16 cellular contexts compared by ENCODE assay signal in genomic region chr11:35553831-35554230, GRCh38. TPM values are rescaled to one million over a fixed set of nuclear protein-coding genes. Genes with fewer than 3 reads are reported as not detected.
DNase-seq lines count a peak whose midpoint lies in the region; ATAC-seq, FAIRE-seq and TF ChIP-seq lines count a peak whose summit lies in the region.
"Had no signal": no experiment of that assay in that cellular context is flagged by ENCODE, and none has a peak within 500 bp of the region (broad histone marks: within the 10 kb centered on the region; RNA-seq: fewer than 3 reads in every experiment).

No MANE protein-coding gene starts in this region.

- in situ Hi-C loops in GM23248 (cut with MboI) = no loop called here

- peak overlapping the region; percentile 59 for H3K27ac Mint-ChIP-seq in astrocyte (ENCODE audit: unreplicated experiment)
- H3K27ac Mint-ChIP-seq in CD4-positive, alpha-beta memory T cell = no peak overlapping the region
- H3K27ac Mint-ChIP-seq in activated CD8-positive, alpha-beta T cell treated with anti-CD3 and anti-CD28 coated beads for 36 hours = no peak overlapping the region
- H3K27ac Mint-ChIP-seq: activated CD4-positive, alpha-beta memory T cell treated with anti-CD3 and anti-CD28 coated beads, Interleukin-2, amount 10 ng/mL, durations not matched to agents 7 days and 5 days had no signal

- H3K9me3 Mint-ChIP-seq in astrocyte (ENCODE audit: unreplicated experiment) = no peaks in the 10 kb centered on the region
- H3K9me3 Mint-ChIP-seq in CD4-positive, alpha-beta memory T cell = peaks cover 0 to 2% (median 0%) of the 10 kb centered on the region in 8 donors
- no peaks in the 10 kb centered on the region for H3K9me3 Mint-ChIP-seq in activated CD8-positive, alpha-beta T cell treated with anti-CD3 and anti-CD28 coated beads for 36 hours
- H3K9me3 Mint-ChIP-seq: activated CD4-positive, alpha-beta memory T cell treated with anti-CD3 and anti-CD28 coated beads, Interleukin-2, amount 10 ng/mL, durations not matched to agents 7 days and 5 days; central memory CD8-positive, alpha-beta T cell had no signal

- H3K27me3 ChIP-seq in GM23248 (replicated peaks; ENCODE audit: insufficient read depth) (no peaks in the 10 kb centered on the region), astrocyte (ENCODE audit: insufficient read depth, low read length) (no peaks in the 10 kb centered on the region), hepatocyte (no peaks in the 10 kb centered on the region)
- H3K27me3 ChIP-seq in CD4-positive, alpha-beta memory T cell (ENCODE audit: insufficient read depth, low read length) = no peaks in the 10 kb centered on the region

- peaks cover 56% of the 10 kb centered on the region for H3F3A ChIP-seq in GM23248 (ENCODE audit: insufficient read depth)

- DNase-seq in A172 (ENCODE audit: low spot score) (peak; percentile 25), GM23248 (peak; percentile 84), astrocyte (ENCODE audit: low read depth) (peak; percentile 96), hepatocyte (ENCODE audit: low spot score) (no peak), COLO668 (lab: John Stamatoyannopoulos, UW; ENCODE audit: unreplicated experiment) (no peak), activated T-cell treated with anti-CD3 and anti-CD28 coated beads for 4 hours (no peak)
- no peak for DNase-seq in CD4-positive, alpha-beta memory T cell
- DNase-seq in activated CD8-positive, alpha-beta T cell treated with anti-CD3 and anti-CD28 coated beads for 36 hours = no peak
- DNase-seq: activated CD4-positive, alpha-beta memory T cell treated with anti-CD3 and anti-CD28 coated beads, Interleukin-2, amount 10 ng/mL, durations not matched to agents 7 days and 5 days; activated effector memory CD4-positive, alpha-beta T cell treated with anti-CD3 and anti-CD28 coated beads, Interleukin-2, amount 50 U/mL, for 16 hours; AML-193; Karpas-422; NCI-H2029; trophoblast cell had no signal

- no peak for TF ChIP-seq CTCF in astrocyte (IDR thresholded peaks at IDR 0.05; ENCODE audit: insufficient read depth, low read depth, low read length)
- no peak for TF ChIP-seq CTCF in hepatocyte (IDR thresholded peaks at IDR 0.05; ENCODE audit: poor library complexity)
- TF ChIP-seq CTCF in activated CD8-positive, alpha-beta T cell treated with anti-CD3 and anti-CD28 coated beads for 36 hours (IDR thresholded peaks at IDR 0.05) = no peak

- CTCF ChIA-PET in CD4-positive, alpha-beta memory T cell (lab: Charles Lee; ENCODE audit: partially characterized antibody) = no interaction called here
- CTCF ChIA-PET in activated CD8-positive, alpha-beta T cell treated with anti-CD3 and anti-CD28 coated beads for 36 hours (lab: Charles Lee) = no interaction called here

- no peaks in the 10 kb centered on the region for H3K9me2 ChIP-seq in GM23248 (ENCODE audit: insufficient read depth)
- no peaks in the 10 kb centered on the region for H3K9me2 ChIP-seq in hepatocyte (replicated peaks; ENCODE audit: insufficient read depth)

- no peaks in the 10 kb centered on the region for H3K36me3 Mint-ChIP-seq in astrocyte (ENCODE audit: low read depth, unreplicated experiment)
- no peaks in the 10 kb centered on the region for H3K36me3 Mint-ChIP-seq in CD4-positive, alpha-beta memory T cell
- no peaks in the 10 kb centered on the region for H3K36me3 Mint-ChIP-seq in activated CD8-positive, alpha-beta T cell treated with anti-CD3 and anti-CD28 coated beads for 36 hours (ENCODE audit: low read depth)

- WGBS in GM23248 (ENCODE audit: low coverage in 1 of 2, low lambda C conversion rate in 2 of 2, missing lambda C conversion rate in 2 of 2), 2 experiments = 0% methylated on average over 1 of the region's 1 CpG
- WGBS in hepatocyte (ENCODE audit: low lambda C conversion rate, missing lambda C conversion rate) = 13% methylated on average over 1 of the region's 1 CpG

- POLR2A ChIA-PET in CD4-positive, alpha-beta memory T cell (lab: Charles Lee; ENCODE audit: partially characterized antibody) = no interaction called here
- POLR2A ChIA-PET in activated CD8-positive, alpha-beta T cell treated with anti-CD3 and anti-CD28 coated beads for 36 hours (lab: Charles Lee) = no interaction called here

- peak overlapping the region; percentile 4 for H3K4me3 Mint-ChIP-seq in astrocyte (ENCODE audit: unreplicated experiment)
- H3K4me3 Mint-ChIP-seq in CD4-positive, alpha-beta memory T cell = no peak overlapping the region
- H3K4me3 Mint-ChIP-seq in activated CD8-positive, alpha-beta T cell treated with anti-CD3 and anti-CD28 coated beads for 36 hours = no peak overlapping the region
- H3K4me3 Mint-ChIP-seq: activated CD4-positive, alpha-beta memory T cell treated with anti-CD3 and anti-CD28 coated beads, Interleukin-2, amount 10 ng/mL, durations not matched to agents 7 days and 5 days; central memory CD8-positive, alpha-beta T cell had no signal

- H3K4me2 ChIP-seq in GM23248 (ENCODE audit: unreplicated experiment) (peak overlapping the region; percentile 44), astrocyte (ENCODE audit: low read length) (peak overlapping the region; percentile 49), hepatocyte (no peak overlapping the region)

- peak overlapping the region; percentile 48; the same call in 1 of the 2 replicates for H3K9ac ChIP-seq in GM23248
- H3K9ac ChIP-seq in astrocyte (ENCODE audit: low read length) = no peak overlapping the region

- H3K27ac ChIP-seq in GM23248 (peak overlapping the region; percentile 83), astrocyte (ENCODE audit: low read depth, low read length) (peak overlapping the region; percentile 36), hepatocyte (peak overlapping the region; percentile 32)
- H3K27ac ChIP-seq in CD4-positive, alpha-beta memory T cell (ENCODE audit: low read depth, low read length) = no peak overlapping the region

- H3K36me3 ChIP-seq in GM23248 (ENCODE audit: low read depth) (no peaks in the 10 kb centered on the region), astrocyte (ENCODE audit: insufficient read depth, low read length) (no peaks in the 10 kb centered on the region), hepatocyte (replicated peaks; ENCODE audit: insufficient read depth, low read depth) (no peaks in the 10 kb centered on the region)
- H3K36me3 ChIP-seq in CD4-positive, alpha-beta memory T cell (ENCODE audit: insufficient read depth, low read length) = no peaks in the 10 kb centered on the region

- H3K79me2 ChIP-seq in GM23248 (ENCODE audit: insufficient read depth) (no peaks in the 10 kb centered on the region), astrocyte (ENCODE audit: insufficient read depth, low read length) (no peaks in the 10 kb centered on the region), hepatocyte (no peaks in the 10 kb centered on the region)

- no peak for ATAC-seq in activated CD8-positive, alpha-beta T cell treated with anti-CD3 and anti-CD28 coated beads for 36 hours

- no peak for FAIRE-seq in astrocyte (lab: Jason Lieb, UNC)
- FAIRE-seq: GM12891 had no signal

- H2AFZ ChIP-seq in GM23248 (no peak overlapping the region), astrocyte (ENCODE audit: low read depth, low read length) (no peak overlapping the region), hepatocyte (no peak overlapping the region)

- no peaks in the 10 kb centered on the region for H3K9me3 ChIP-seq in GM23248 (ENCODE audit: low read depth)
- H3K9me3 ChIP-seq in astrocyte (ENCODE audit: insufficient read depth, low read depth, low read length) = no peaks in the 10 kb centered on the region
- H3K9me3 ChIP-seq in hepatocyte (ENCODE audit: low read depth) = no peaks in the 10 kb centered on the region
- H3K9me3 ChIP-seq in CD4-positive, alpha-beta memory T cell (ENCODE audit: control insufficient read depth in 1 of 2, low read length in 2 of 2) = no peaks in the 10 kb centered on the region

- H3K4me1 ChIP-seq in GM23248 (ENCODE audit: insufficient read depth) (peaks cover 48% of the 10 kb centered on the region), astrocyte (ENCODE audit: insufficient read depth, low read length) (peaks cover 26% of the 10 kb centered on the region), hepatocyte (ENCODE audit: insufficient read depth) (peaks cover 17% of the 10 kb centered on the region)
- no peaks in the 10 kb centered on the region for H3K4me1 ChIP-seq in CD4-positive, alpha-beta memory T cell (ENCODE audit: insufficient read depth, low read length)

- H4K20me1 ChIP-seq in GM23248 (ENCODE audit: insufficient read depth) (no peaks in the 10 kb centered on the region), astrocyte (ENCODE audit: insufficient read depth, low read length) (no peaks in the 10 kb centered on the region), hepatocyte (ENCODE audit: insufficient read depth, poor library complexity, severe bottlenecking) (no peaks in the 10 kb centered on the region)

- intact Hi-C loops in CD4-positive, alpha-beta memory T cell (cut with micrococcal nuclease) = no loop called here
- intact Hi-C loops in activated CD8-positive, alpha-beta T cell treated with anti-CD3 and anti-CD28 coated beads for 36 hours (cut with micrococcal nuclease) = no loop called here

- H3K27me3 Mint-ChIP-seq in astrocyte (ENCODE audit: low read depth, unreplicated experiment) = no peaks in the 10 kb centered on the region
- H3K27me3 Mint-ChIP-seq in CD4-positive, alpha-beta memory T cell = peaks cover 13 to 39% of the 10 kb centered on the region in 2 donors
- H3K27me3 Mint-ChIP-seq in activated CD8-positive, alpha-beta T cell treated with anti-CD3 and anti-CD28 coated beads for 36 hours = peaks cover 18% of the 10 kb centered on the region

- H3K4me1 Mint-ChIP-seq in astrocyte (ENCODE audit: low read depth, unreplicated experiment) = peaks cover 35% of the 10 kb centered on the region
- no peaks in the 10 kb centered on the region for H3K4me1 Mint-ChIP-seq in CD4-positive, alpha-beta memory T cell
- H3K4me1 Mint-ChIP-seq in activated CD8-positive, alpha-beta T cell treated with anti-CD3 and anti-CD28 coated beads for 36 hours (ENCODE audit: low read depth) = no peaks in the 10 kb centered on the region
- H3K4me1 Mint-ChIP-seq: activated CD4-positive, alpha-beta memory T cell treated with anti-CD3 and anti-CD28 coated beads, Interleukin-2, amount 10 ng/mL, durations not matched to agents 7 days and 5 days; central memory CD8-positive, alpha-beta T cell had no signal

- H3K4me3 ChIP-seq in GM23248 (no peak overlapping the region), astrocyte (ENCODE audit: insufficient read depth, low read depth, low read length) (no peak overlapping the region), hepatocyte (no peak overlapping the region)
- H3K4me3 ChIP-seq in CD4-positive, alpha-beta memory T cell (ENCODE audit: low read length in 2 of 2) = no peak overlapping the region

RNA-seq across cellular contexts. Expression of gene PAMR1, which starts 28.4 kb away (rescaled TPM):
- 0.43 and 0.53 TPM in 2 replicates for total RNA-seq in A172 (2014; rRNA removed; shearing (Covaris generic))
- 141 and 151 TPM in 2 replicates for total RNA-seq in GM23248 (2014; rRNA removed; shearing (Covaris generic))
- 119 and 120 TPM in 2 replicates for polyA plus RNA-seq in GM23248 (2016; fragmentation: Nextera tagmentation; extraction: Ambion mirVana)
- total RNA-seq in astrocyte = 12.6 and 18.0 TPM in 2 replicates
- total RNA-seq in hepatocyte = 24.8 and 31.1 TPM in 2 replicates
- 26.3 and 35.2 TPM in 2 replicates for polyA plus RNA-seq in hepatocyte
- not detected for total RNA-seq in CD4-positive, alpha-beta memory T cell
- not detected for polyA plus RNA-seq in CD4-positive, alpha-beta memory T cell
- total RNA-seq in activated CD8-positive, alpha-beta T cell treated with anti-CD3 and anti-CD28 coated beads for 36 hours = not detected
- total RNA-seq: activated CD4-positive, alpha-beta memory T cell treated with anti-CD3 and anti-CD28 coated beads, Interleukin-2, amount 10 ng/mL, durations not matched to agents 7 days and 5 days had no signal

Comparison
In these comparisons a context has a peak if more than half of its experiments do, and no peak if none do; other contexts are left out.
1. DNase-seq: peak in A172 (single experiment), GM23248 (single experiment) and astrocyte (single experiment); none in hepatocyte (single experiment), COLO668 (single experiment), CD4-positive, alpha-beta memory T cell (0 of 5), activated CD8-positive, alpha-beta T cell treated with anti-CD3 and anti-CD28 coated beads for 36 hours (single experiment) and activated T-cell treated with anti-CD3 and anti-CD28 coated beads for 4 hours (single experiment).